ENCODE assay signal across 20 cellular contexts in the genomic region with DNA sequence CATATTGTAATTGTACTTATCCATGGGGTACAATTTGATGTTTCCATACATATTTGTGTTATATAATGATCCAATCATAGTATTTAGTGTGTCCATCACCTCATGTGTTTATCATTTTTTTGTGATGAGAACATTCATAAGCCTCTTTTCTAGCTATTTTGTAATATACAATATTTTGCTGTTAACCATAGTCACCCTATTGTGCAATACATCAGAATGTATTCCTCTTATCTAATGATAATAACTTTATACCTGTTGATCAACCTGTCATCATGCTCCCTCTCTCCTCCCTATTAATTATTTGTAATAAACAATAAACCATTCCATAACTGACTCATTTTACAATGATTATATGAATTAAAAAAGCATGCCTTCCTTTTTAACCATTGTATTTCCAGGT.
DNase-seq lines count a peak whose midpoint lies in the region; ATAC-seq, FAIRE-seq and TF ChIP-seq lines count a peak whose summit lies in the region.
"Had no signal": no experiment of that assay in that cellular context is flagged by ENCODE, and none has a peak within 500 bp of the region (broad histone marks: within the 10 kb centered on the region; RNA-seq: fewer than 3 reads in every experiment).

No MANE protein-coding gene starts in this region.

- H3K9me3 Mint-ChIP-seq in activated naive CD4-positive, alpha-beta T cell treated with anti-CD3 and anti-CD28 coated beads, Interleukin-2, amount 50 U/mL, for 72 hours: peaks cover 5 to 7% of the 10 kb centered on the region in 2 donors
- H3K9me3 Mint-ChIP-seq: GM23338 had no signal

- in situ Hi-C loops in IMR-90 (cut with MboI; ENCODE audit: low sequenced_read_pairs): no loop called here

- no peak for ATAC-seq in IMR-90 (ENCODE audit: low read depth)
- no peak for ATAC-seq in activated naive CD4-positive, alpha-beta T cell treated with anti-CD3 and anti-CD28 coated beads, Interleukin-2, amount 50 U/mL, for 72 hours
- no peak for ATAC-seq in HG03442 (IDR thresholded peaks at IDR 0.05; ENCODE audit: unreplicated experiment)
- ATAC-seq: GM23338 had no signal

- H2BK120ac ChIP-seq in IMR-90 (ENCODE audit: low read depth, low read length): no peak overlapping the region

- H2AK5ac ChIP-seq in IMR-90 (ENCODE audit: low read depth, low read length): no peak overlapping the region

- H3K27me3 ChIP-seq in IMR-90 (ENCODE audit: control insufficient read depth, insufficient read depth, low read length): no peaks in the 10 kb centered on the region
- H3K27me3 ChIP-seq in bronchial epithelial cell (ENCODE audit: control insufficient read depth, insufficient read depth, low read length): no peaks in the 10 kb centered on the region

- no peak overlapping the region for H2AFZ ChIP-seq in IMR-90 (replicated peaks; ENCODE audit: low read length, poor library complexity)
- H2AFZ ChIP-seq: GM23338 had no signal

- no TSS peak for BruUV-seq in IMR-90 (replicated peaks; lab: Mats Ljungman, UMichigan)

- no peak for TF ChIP-seq RAD21 in IMR-90 (IDR thresholded peaks at IDR 0.05; ENCODE audit: low read length)

- no peak overlapping the region for H2AK9ac ChIP-seq in IMR-90 (replicated peaks; ENCODE audit: low read depth, low read length, poor library complexity)

- H2BK5ac ChIP-seq in IMR-90 (ENCODE audit: low read depth, low read length, poor library complexity, severe bottlenecking): no peak overlapping the region

- no peak overlapping the region for H3K18ac ChIP-seq in IMR-90 (ENCODE audit: low read depth, low read length)

- no peaks in the 10 kb centered on the region for H3K9me3 ChIP-seq in IMR-90 (ENCODE audit: control insufficient read depth, insufficient read depth, low read length)
- H3K9me3 ChIP-seq: HAP-1 had no signal

- H3K4me1 ChIP-seq in IMR-90 (ENCODE audit: control insufficient read depth, insufficient read depth, low read length): no peaks in the 10 kb centered on the region
- H3K4me1 ChIP-seq: HAP-1 had no signal

- no peaks in the 10 kb centered on the region for H3K36me3 Mint-ChIP-seq in activated naive CD4-positive, alpha-beta T cell treated with anti-CD3 and anti-CD28 coated beads, Interleukin-2, amount 50 U/mL, for 72 hours
- H3K36me3 Mint-ChIP-seq: CD4-positive, alpha-beta memory T cell had no signal

- H4K8ac ChIP-seq in IMR-90 (ENCODE audit: low read depth in 2 of 2, low read length in 2 of 2): no peak overlapping the region

- DNase-seq in IMR-90: no peak
- DNase-seq in NCI-H226: peak; percentile 71
- DNase-seq in bronchial epithelial cell (ENCODE audit: low read depth): peak; percentile 29
- DNase-seq in epithelial cell of esophagus (ENCODE audit: low read depth): peak; percentile 28
- DNase-seq in activated naive CD4-positive, alpha-beta T cell treated with anti-CD3 and anti-CD28 coated beads, Interleukin-2, amount 50 U/mL, for 72 hours (ENCODE audit: low spot score in 2 of 2): no peak
- DNase-seq in islet precursor cell: no peak
- DNase-seq in cerebellar nuclear complex (lab: John Stamatoyannopoulos, UW): no peak
- DNase-seq: C1 segment of cervical spinal cord; Calu3; CD4-positive, alpha-beta memory T cell; COR-L47; DMS53; DMS79 treated with DMSO at 0.1 percent for 48 hours; GF-D8 had no signal

- no peaks in the 10 kb centered on the region for H3K9me1 ChIP-seq in IMR-90 (ENCODE audit: insufficient read depth, low read length)

- no peak overlapping the region for H3K4me3 ChIP-seq in IMR-90 (ENCODE audit: insufficient read depth, low read depth, low read length)
- no peak overlapping the region for H3K4me3 ChIP-seq in bronchial epithelial cell (ENCODE audit: low read depth, low read length)
- H3K4me3 ChIP-seq in epithelial cell of esophagus (ENCODE audit: low read length): no peak overlapping the region
- H3K4me3 ChIP-seq: GM23338, HAP-1 had no signal

- no peak overlapping the region for H2BK15ac ChIP-seq in IMR-90 (ENCODE audit: low read depth, low read length)

- H3K56ac ChIP-seq in IMR-90 (ENCODE audit: extremely low read depth, insufficient read depth, low read length): no peak overlapping the region

- no peak for TF ChIP-seq CTCF in IMR-90 (conservative IDR thresholded peaks at IDR 0.05; ENCODE audit: low read depth, low read length)
- no peak for TF ChIP-seq CTCF in bronchial epithelial cell (IDR thresholded peaks at IDR 0.05; ENCODE audit: insufficient read depth, low read length, severe bottlenecking)
- no peak for TF ChIP-seq CTCF in epithelial cell of esophagus (IDR thresholded peaks at IDR 0.05; ENCODE audit: insufficient read depth, low read depth, low read length, missing control alignments)

- CTCF ChIA-PET in IMR-90 (lab: Yijun Ruan, JAX): no interaction called here

- intact Hi-C loops in IMR-90 (cut with micrococcal nuclease): no loop called here

- TF ChIP-seq POLR2A in IMR-90 (IDR thresholded peaks at IDR 0.05; ENCODE audit: low read depth, low read length): no peak

- no peak overlapping the region for H4K91ac ChIP-seq in IMR-90 (ENCODE audit: insufficient read depth, low read depth, low read length)

- H4K20me1 ChIP-seq in IMR-90 (ENCODE audit: insufficient read depth, low read length): no peaks in the 10 kb centered on the region

- H3K4ac ChIP-seq in IMR-90 (ENCODE audit: low read depth, low read length): no peak overlapping the region

- POLR2A ChIA-PET in IMR-90 (lab: Charles Lee; ENCODE audit: unreplicated experiment): interaction anchor here (0.7 kb wide), 1 partner anchor 13 kb away, joined by 3 read pairs; no protein-coding TSS in a partner anchor

- H3K79me1 ChIP-seq in IMR-90 (ENCODE audit: low read depth in 1 of 2, low read length in 2 of 2): no peaks in the 10 kb centered on the region

- no peak overlapping the region for H4K5ac ChIP-seq in IMR-90 (ENCODE audit: low read depth, low read length)

- H3K23ac ChIP-seq in IMR-90 (ENCODE audit: low read depth, low read length): no peak overlapping the region

- no peak for FAIRE-seq in bronchial epithelial cell (lab: Jason Lieb, UNC)
- FAIRE-seq: GM12891, GM18507, H54 had no signal

- no peak overlapping the region for H3K14ac ChIP-seq in IMR-90 (replicated peaks; ENCODE audit: low read depth, low read length)

- dilution Hi-C loops in IMR-90 (cut with HindIII; ENCODE audit: low sequenced_read_pairs, unreplicated experiment): no loop called here

- no peak overlapping the region for H3K9ac ChIP-seq in IMR-90 (ENCODE audit: low read depth, low read length)

- H3K4me2 ChIP-seq in IMR-90 (ENCODE audit: low read depth, low read length): no peak overlapping the region
- H3K4me2 ChIP-seq: GM23338 had no signal

- H3K36me3 ChIP-seq in IMR-90 (ENCODE audit: control insufficient read depth, insufficient read depth, low read length) (no peaks in the 10 kb centered on the region), bronchial epithelial cell (ENCODE audit: control insufficient read depth, insufficient read depth, low read length) (no peaks in the 10 kb centered on the region)
- H3K36me3 ChIP-seq: HAP-1 had no signal

- H2BK20ac ChIP-seq in IMR-90 (ENCODE audit: low read depth, low read length): no peak overlapping the region

- no peak overlapping the region for H3K27ac ChIP-seq in IMR-90 (ENCODE audit: insufficient read depth, low read length)

- no peak overlapping the region for H3K27ac Mint-ChIP-seq in activated naive CD4-positive, alpha-beta T cell treated with anti-CD3 and anti-CD28 coated beads, Interleukin-2, amount 50 U/mL, for 72 hours
- H3K27ac Mint-ChIP-seq: CD4-positive, alpha-beta memory T cell; GM23338 had no signal

TF ChIP-seq in IMR-90, 13 proteins besides CTCF, POLR2A, EP300 and RAD21:
- TF ChIP-seq CHD1 (IDR thresholded peaks at IDR 0.05; ENCODE audit: low read depth, low read length): no peak
- TF ChIP-seq RCOR1 (IDR thresholded peaks at IDR 0.05; ENCODE audit: insufficient replicate concordance, low read length): no peak
- TF ChIP-seq RFX5 (IDR thresholded peaks at IDR 0.05; ENCODE audit: low read depth, low read length): no peak
- TF ChIP-seq, protein P1, sequence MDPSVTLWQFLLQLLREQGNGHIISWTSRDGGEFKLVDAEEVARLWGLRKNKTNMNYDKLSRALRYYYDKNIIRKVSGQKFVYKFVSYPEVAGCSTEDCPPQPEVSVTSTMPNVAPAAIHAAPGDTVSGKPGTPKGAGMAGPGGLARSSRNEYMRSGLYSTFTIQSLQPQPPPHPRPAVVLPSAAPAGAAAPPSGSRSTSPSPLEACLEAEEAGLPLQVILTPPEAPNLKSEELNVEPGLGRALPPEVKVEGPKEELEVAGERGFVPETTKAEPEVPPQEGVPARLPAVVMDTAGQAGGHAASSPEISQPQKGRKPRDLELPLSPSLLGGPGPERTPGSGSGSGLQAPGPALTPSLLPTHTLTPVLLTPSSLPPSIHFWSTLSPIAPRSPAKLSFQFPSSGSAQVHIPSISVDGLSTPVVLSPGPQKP (IDR thresholded peaks at IDR 0.05; ENCODE audit: borderline replicate concordance, low read depth, low read length): no peak
- TF ChIP-seq CEBPB (IDR thresholded peaks at IDR 0.05; ENCODE audit: low read depth, low read length): peak; percentile 81
- no peak for TF ChIP-seq NFE2L2 (IDR thresholded peaks at IDR 0.05; ENCODE audit: low read depth, low read length)
- TF ChIP-seq, protein P2, sequence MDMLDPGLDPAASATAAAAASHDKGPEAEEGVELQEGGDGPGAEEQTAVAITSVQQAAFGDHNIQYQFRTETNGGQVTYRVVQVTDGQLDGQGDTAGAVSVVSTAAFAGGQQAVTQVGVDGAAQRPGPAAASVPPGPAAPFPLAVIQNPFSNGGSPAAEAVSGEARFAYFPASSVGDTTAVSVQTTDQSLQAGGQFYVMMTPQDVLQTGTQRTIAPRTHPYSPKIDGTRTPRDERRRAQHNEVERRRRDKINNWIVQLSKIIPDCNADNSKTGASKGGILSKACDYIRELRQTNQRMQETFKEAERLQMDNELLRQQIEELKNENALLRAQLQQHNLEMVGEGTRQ (IDR thresholded peaks at IDR 0.05; ENCODE audit: low read depth, low read length): no peak

Comparison
In these comparisons a context has a peak if more than half of its experiments do, and no peak if none do; other contexts are left out.
1. DNase-seq: peak in NCI-H226 (single experiment), bronchial epithelial cell (single experiment) and epithelial cell of esophagus (single experiment); none in IMR-90 (single experiment), activated naive CD4-positive, alpha-beta T cell treated with anti-CD3 and anti-CD28 coated beads, Interleukin-2, amount 50 U/mL, for 72 hours (0 of 2), islet precursor cell (single experiment) and cerebellar nuclear complex (0 of 2).